ENCODE assay signal across 30 cellular contexts in genomic region chr7:142181211-142181610, GRCh38.
"Had no signal": no experiment of that assay in that cellular context is flagged by ENCODE, and none has a peak within 500 bp of the region (broad histone marks: within the 10 kb centered on the region; RNA-seq: fewer than 3 reads in every experiment).

No MANE protein-coding gene starts in this region.

- H3K4me1 Mint-ChIP-seq: activated T-helper 17 cell treated with anti-CD3 and anti-CD28 coated beads, Interleukin-2, amount 50 U/mL, for 72 hours had no signal

- H3K4me3 ChIP-seq: body of pancreas, colonic mucosa had no signal

- H3K9me3 ChIP-seq: body of pancreas, colonic mucosa had no signal

- H3K27me3 ChIP-seq: body of pancreas, colonic mucosa had no signal

- DNase-seq: activated CD4-positive, alpha-beta memory T cell treated with anti-CD3 and anti-CD28 coated beads, Interleukin-2, amount 10 ng/mL, durations not matched to agents 7 days and 5 days; activated CD4-positive, alpha-beta T cell treated with anti-CD3 and anti-CD28 coated beads for 1 hour; activated CD4-positive, alpha-beta T cell treated with anti-CD3 and anti-CD28 coated beads for 4 hours; activated CD4-positive, alpha-beta T cell treated with anti-CD3 and anti-CD28 coated beads, Interleukin-2, amount 10 ng/mL, durations not matched to agents 7 days and 5 days; activated CD4-positive, alpha-beta T cell treated with anti-CD3 and anti-CD28 coated beads, Interleukin-2, amount 50 U/mL, for 4 hours; activated CD4-positive, CD25-positive, alpha-beta regulatory T cell; activated CD8-positive, alpha-beta memory T cell treated with anti-CD3 and anti-CD28 coated beads, Interleukin-2, amount 50 U/mL, for 48 hours; activated effector memory CD4-positive, alpha-beta T cell treated with Interleukin-2 at 50 U/mL for 16 hours; activated gamma-delta T cell treated with Interleukin-2 at 50 U/mL for 16 hours; activated naive CD4-positive, alpha-beta T cell treated with anti-CD3 and anti-CD28 coated beads, Interleukin-2, amount 50 U/mL, for 16 hours; activated naive CD4-positive, alpha-beta T cell treated with Interleukin-2 at 50 U/mL for 16 hours; activated T-cell treated with anti-CD3 and anti-CD28 coated beads for 4 hours; activated T-cell treated with anti-CD3 and anti-CD28 coated beads, Interleukin-2, amount 50 U/mL, for 24 hours; activated T-cell treated with anti-CD3 and anti-CD28 coated beads, Interleukin-2, amount 50 U/mL, for 72 hours; amniotic stem cell; anterior cingulate cortex; body of pancreas; caudate nucleus; colonic mucosa; effector CD8-positive, alpha-beta T cell; foreskin fibroblast; head of caudate nucleus; T-helper 1 cell; T-helper 17 cell; T1000 had no signal

- H3K27ac Mint-ChIP-seq: activated CD4-positive, alpha-beta memory T cell treated with anti-CD3 and anti-CD28 coated beads, Interleukin-2, amount 10 ng/mL, durations not matched to agents 7 days and 5 days; activated CD4-positive, alpha-beta T cell treated with anti-CD3 and anti-CD28 coated beads, Interleukin-2, amount 10 ng/mL, durations not matched to agents 7 days and 5 days; activated naive CD8-positive, alpha-beta T cell; activated T-cell treated with anti-CD3 and anti-CD28 coated beads, Interleukin-2, amount 50 U/mL, for 24 hours; activated T-cell treated with anti-CD3 and anti-CD28 coated beads, Interleukin-2, amount 50 U/mL, for 72 hours; activated T-helper 17 cell treated with anti-CD3 and anti-CD28 coated beads, Interleukin-2, amount 50 U/mL, for 72 hours; T-helper 17 cell; T-helper 2 cell treated with Interferon-gamma antibody and Interleukin-4, amounts not matched to agents 5 μg/mL and 100 μg/mL, for 36 hours had no signal

- H3K36me3 Mint-ChIP-seq: activated naive CD8-positive, alpha-beta T cell had no signal

- H3K4me3 Mint-ChIP-seq: activated CD4-positive, alpha-beta memory T cell treated with anti-CD3 and anti-CD28 coated beads, Interleukin-2, amount 10 ng/mL, durations not matched to agents 7 days and 5 days; activated CD4-positive, alpha-beta T cell treated with anti-CD3 and anti-CD28 coated beads, Interleukin-2, amount 10 ng/mL, durations not matched to agents 7 days and 5 days; activated naive CD8-positive, alpha-beta T cell; activated T-cell treated with anti-CD3 and anti-CD28 coated beads, Interleukin-2, amount 50 U/mL, for 24 hours; activated T-cell treated with anti-CD3 and anti-CD28 coated beads, Interleukin-2, amount 50 U/mL, for 72 hours; activated T-helper 17 cell treated with anti-CD3 and anti-CD28 coated beads, Interleukin-2, amount 50 U/mL, for 72 hours; T-helper 17 cell; T-helper 2 cell treated with Interferon-gamma antibody and Interleukin-4, amounts not matched to agents 5 μg/mL and 100 μg/mL, for 36 hours had no signal

- H3K27ac ChIP-seq: body of pancreas, colonic mucosa, epithelial cell of prostate had no signal

- H3K36me3 ChIP-seq: colonic mucosa, WERI-Rb-1 had no signal

- H3K9me3 Mint-ChIP-seq: activated CD4-positive, alpha-beta memory T cell treated with anti-CD3 and anti-CD28 coated beads, Interleukin-2, amount 10 ng/mL, durations not matched to agents 7 days and 5 days; activated CD4-positive, alpha-beta T cell treated with anti-CD3 and anti-CD28 coated beads, Interleukin-2, amount 10 ng/mL, durations not matched to agents 7 days and 5 days; activated T-cell treated with anti-CD3 and anti-CD28 coated beads, Interleukin-2, amount 50 U/mL, for 24 hours; activated T-cell treated with anti-CD3 and anti-CD28 coated beads, Interleukin-2, amount 50 U/mL, for 72 hours; activated T-helper 17 cell treated with anti-CD3 and anti-CD28 coated beads, Interleukin-2, amount 50 U/mL, for 72 hours; T-helper 2 cell treated with Interferon-gamma antibody and Interleukin-4, amounts not matched to agents 5 μg/mL and 100 μg/mL, for 36 hours had no signal

- H3K4me1 ChIP-seq: body of pancreas, colonic mucosa had no signal
